32 cellular contexts compared by ENCODE assay signal in genomic region chr7:130187360-130187759, GRCh38. TPM values are rescaled to one million over a fixed set of nuclear protein-coding genes. Genes with fewer than 3 reads are reported as not detected.
"Had no signal": no experiment of that assay in that cellular context is flagged by ENCODE, and none has a peak within 500 bp of the region (broad histone marks: within the 10 kb centered on the region; RNA-seq: fewer than 3 reads in every experiment).

No MANE protein-coding gene starts in this region.

- H3K9me3 Mint-ChIP-seq: naive thymus-derived CD8-positive, alpha-beta T cell; nephron; neural crest cell; stimulated activated naive CD8-positive, alpha-beta T cell treated with anti-CD3 and anti-CD28 coated beads, Interleukin-15, Interleukin-2, amounts not matched to agents 100 ng/mL and 50 ng/mL, for 24 hours; type B pancreatic cell had no signal

- H3K4me3 ChIP-seq: hepatocyte, left ventricle myocardium inferior, lung, right atrium auricular region, right lobe of liver, smooth muscle cell, tibial nerve, uterus had no signal

- DNase-seq: islet precursor cell; left ventricle myocardium inferior; naive thymus-derived CD8-positive, alpha-beta T cell; nucleus accumbens; right lobe of liver; stimulated activated CD4-positive, alpha-beta T cell treated with anti-CD3 and anti-CD28 coated beads, Interleukin-12 subunit alpha, Interleukin-12 subunit beta, amount 100 ng/mL, for 4 hours; stimulated activated CD4-positive, alpha-beta T cell treated with anti-CD3 and anti-CD28 coated beads, Interleukin-15, amount 100 ng/mL, for 24 hours; stimulated activated CD4-positive, alpha-beta T cell treated with anti-CD3 and anti-CD28 coated beads, Interleukin-2, amount 100 ng/mL, for 24 hours; stimulated activated CD4-positive, alpha-beta T cell treated with anti-CD3 and anti-CD28 coated beads, Interleukin-4, amount 100 ng/mL, for 1 hour; stimulated activated naive CD4-positive, alpha-beta T cell; uterus had no signal

- H3K4me1 Mint-ChIP-seq: neural crest cell had no signal

- H3K36me3 ChIP-seq: uterus had no signal

- ATAC-seq: naive thymus-derived CD8-positive, alpha-beta T cell; right lobe of liver had no signal

- H3K27ac ChIP-seq: hepatocyte, left ventricle myocardium inferior, parathyroid adenoma, right atrium auricular region, right lobe of liver, tibial nerve, uterus had no signal

- H3K27ac Mint-ChIP-seq: nephron; stimulated activated naive CD8-positive, alpha-beta T cell treated with anti-CD3 and anti-CD28 coated beads, Interleukin-15, Interleukin-2, amounts not matched to agents 100 ng/mL and 50 ng/mL, for 24 hours; type B pancreatic cell had no signal

- H2AFZ ChIP-seq: hepatocyte, parathyroid adenoma had no signal

- H3K27me3 Mint-ChIP-seq: naive thymus-derived CD8-positive, alpha-beta T cell; stimulated activated naive CD8-positive, alpha-beta T cell treated with anti-CD3 and anti-CD28 coated beads, Interleukin-15, Interleukin-2, amounts not matched to agents 100 ng/mL and 50 ng/mL, for 24 hours; type B pancreatic cell had no signal

- H3K9ac ChIP-seq: parathyroid adenoma had no signal

- H3K4me3 Mint-ChIP-seq: naive thymus-derived CD8-positive, alpha-beta T cell; nephron; neural crest cell; stimulated activated naive CD8-positive, alpha-beta T cell treated with anti-CD3 and anti-CD28 coated beads, Interleukin-15, Interleukin-2, amounts not matched to agents 100 ng/mL and 50 ng/mL, for 24 hours; type B pancreatic cell had no signal

- H3K27me3 ChIP-seq: hepatocyte, right atrium auricular region, right lobe of liver, tibial nerve, uterus had no signal

- H3K4me2 ChIP-seq: hepatocyte, smooth muscle cell had no signal

- H3K4me1 ChIP-seq: left ventricle myocardium inferior, parathyroid adenoma, right atrium auricular region, right lobe of liver, tibial nerve, uterus had no signal

- H3K9me3 ChIP-seq: left ventricle myocardium inferior, right atrium auricular region, right lobe of liver, tibial nerve, uterus had no signal

RNA-seq across cellular contexts. Expression of gene SSMEM1, which starts 20.3 kb away (rescaled TPM):
- total RNA-seq: hepatocyte; kidney epithelial cell; left ventricle myocardium inferior; lower leg skin; lung; mucosa of gallbladder; naive thymus-derived CD8-positive, alpha-beta T cell; neural crest cell; osteocyte; posterior vena cava; pulmonary artery endothelial cell; renal cortical epithelial cell; right atrium auricular region; right lobe of liver; skeletal muscle tissue; smooth muscle cell; subcutaneous adipose tissue; temporal lobe; tibial nerve; ureter; uterus had no signal
- polyA plus RNA-seq: hepatocyte; lung; naive thymus-derived CD8-positive, alpha-beta T cell; smooth muscle cell had no signal
